23 cellular contexts compared by ENCODE assay signal in the genomic region with DNA sequence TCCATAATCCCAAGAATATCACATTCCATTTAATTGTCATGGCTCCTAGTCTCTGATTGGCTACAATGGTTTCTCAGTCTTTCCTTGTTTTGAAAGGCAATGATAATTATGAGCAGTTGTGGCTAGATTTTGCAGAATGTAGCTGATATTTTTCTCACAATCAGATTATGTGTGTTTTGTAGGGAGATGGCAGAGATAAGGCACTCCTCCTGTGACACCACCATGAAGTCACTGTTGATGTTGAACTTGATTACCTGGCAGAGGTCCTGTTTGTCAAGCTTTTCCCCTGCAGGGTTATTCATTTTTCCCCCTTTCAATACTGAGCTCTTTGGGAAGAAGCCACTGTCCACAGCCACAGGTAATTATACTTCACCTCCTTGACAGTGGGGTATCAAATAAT.
"Had no signal": no experiment of that assay in that cellular context is flagged by ENCODE, and none has a peak within 500 bp of the region (broad histone marks: within the 10 kb centered on the region; RNA-seq: fewer than 3 reads in every experiment).

No MANE protein-coding gene starts in this region.

- H3K4me3 ChIP-seq: neural progenitor cell, ovary, psoas muscle, right lobe of liver, sigmoid colon, stomach, suprapubic skin, testis, tibial artery, transverse colon, upper lobe of right lung, uterus had no signal

- DNase-seq: natural killer cell; occipital lobe; ovary; posterior cingulate gyrus; psoas muscle; right cardiac atrium; right lobe of liver; sigmoid colon; small intestine; stimulated activated CD4-positive, alpha-beta T cell treated with anti-CD3 and anti-CD28 coated beads, Interleukin-15, amount 100 ng/mL, for 24 hours; stimulated activated CD4-positive, alpha-beta T cell treated with anti-CD3 and anti-CD28 coated beads, Interleukin-2, amount 100 ng/mL, for 24 hours; stimulated activated CD4-positive, alpha-beta T cell treated with anti-CD3 and anti-CD28 coated beads, Interleukin-2, amount 100 ng/mL, for 48 hours; stimulated activated CD4-positive, alpha-beta T cell treated with anti-CD3 and anti-CD28 coated beads, Interleukin-4, amount 100 ng/mL, for 24 hours; stimulated activated naive B cell treated with anti-CD40 and anti-IgM and Interleukin-4, amounts not matched to agents 10 μg/mL and 1 μg/mL and 100 μg/mL, for 72 hours; stimulated activated naive CD4-positive, alpha-beta T cell treated with Interleukin-2 at 50 U/mL for 16 hours; stomach; testis; tibial artery; transverse colon; upper lobe of right lung; uterus had no signal
